Comparison of ENCODE assay signal across 8 cellular contexts in the genomic region with DNA sequence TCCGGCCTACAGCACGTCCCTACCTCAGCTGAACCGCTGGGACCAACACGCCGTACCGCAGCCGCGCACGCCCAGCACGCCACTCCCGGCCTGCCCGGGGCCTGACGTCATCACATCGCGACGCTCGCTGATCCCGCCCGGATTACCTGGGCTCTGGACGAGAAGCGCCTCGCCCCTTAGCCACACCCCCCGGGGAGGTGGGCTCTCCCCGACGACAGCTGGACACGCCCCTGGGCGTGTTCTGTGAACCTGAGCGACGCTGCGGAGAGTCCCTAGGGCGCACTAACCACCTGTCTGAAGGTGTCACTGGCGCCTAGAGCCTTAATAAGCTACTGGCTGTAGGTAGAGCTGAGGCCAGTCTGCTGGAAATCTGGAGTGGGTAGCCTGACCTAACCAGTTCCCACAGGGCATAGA. TPM values are rescaled to one million over a fixed set of nuclear protein-coding genes. Genes with fewer than 3 reads are reported as not detected.
DNase-seq lines count a peak whose midpoint lies in the region; ATAC-seq and TF ChIP-seq lines count a peak whose summit lies in the region.
"Not testable (repeated sequence)": the region's sequence is repeated elsewhere in the genome, so short reads cannot be mapped to it uniquely, and the experiment has no call there.

A gene (minus strand): TSS at position 87 of the 414 bp plus-strand sequence. CDS start 87 bp downstream, outside the sequence.

- H3K9ac ChIP-seq in parathyroid adenoma = not testable (repeated sequence)

- peak within 1 kb of the TSS; percentile 49 for H3K4me3 ChIP-seq in BJ (ENCODE audit: low read depth, low read length)
- not testable (repeated sequence) for H3K4me3 ChIP-seq in hepatocyte; parathyroid adenoma (ENCODE audit: low read depth, low read length)

- peak within 1 kb of the TSS; percentile 85 for H3K27ac ChIP-seq in hepatocyte
- H3K27ac ChIP-seq in parathyroid adenoma = not testable (repeated sequence)

- not testable (repeated sequence) for H3K27me3 Mint-ChIP-seq in activated CD8-positive, alpha-beta memory T cell treated with anti-CD3 and anti-CD28 coated beads, Interleukin-2, amount 10 ng/mL, durations not matched to agents 7 days and 5 days

- not testable (repeated sequence) for H3K9me3 ChIP-seq in hepatocyte (ENCODE audit: low read depth); parathyroid adenoma (ENCODE audit: control insufficient read depth, low read length)

- no CpG with 5 or more reads among the region's 32 CpGs for WGBS in hepatocyte (ENCODE audit: low lambda C conversion rate, missing lambda C conversion rate)

- not testable (repeated sequence) for H3K9me3 Mint-ChIP-seq in activated CD8-positive, alpha-beta memory T cell treated with anti-CD3 and anti-CD28 coated beads, Interleukin-2, amount 10 ng/mL, durations not matched to agents 7 days and 5 days (ENCODE audit: low read depth)

- TF ChIP-seq CTCF in BJ (IDR thresholded peaks at IDR 0.05; ENCODE audit: insufficient read depth, low read depth, low read length); hepatocyte (IDR thresholded peaks at IDR 0.05; ENCODE audit: poor library complexity); parathyroid adenoma (IDR thresholded peaks at IDR 0.05): not testable (repeated sequence)

- not testable (repeated sequence) for H3K36me3 Mint-ChIP-seq in activated CD8-positive, alpha-beta memory T cell treated with anti-CD3 and anti-CD28 coated beads, Interleukin-2, amount 10 ng/mL, durations not matched to agents 7 days and 5 days

- DNase-seq in BJ (ENCODE audit: low read depth) = peak; percentile 1
- peak; percentile 14 for DNase-seq in KG1 (lab: John Stamatoyannopoulos, UW)
- peak; percentile 59 for DNase-seq in RKO (ENCODE audit: low spot score)
- DNase-seq in activated CD8-positive, alpha-beta memory T cell treated with anti-CD3 and anti-CD28 coated beads, Interleukin-2, amount 10 ng/mL, durations not matched to agents 7 days and 5 days = peak; percentile 89
- peak; percentile 89 for DNase-seq in central memory CD4-positive, alpha-beta T cell
- not testable (repeated sequence) for DNase-seq in hepatocyte (ENCODE audit: low spot score)
- DNase-seq in stimulated activated CD8-positive, alpha-beta memory T cell treated with anti-CD3 and anti-CD28 coated beads, Interleukin-4, amount 100 ng/mL, for 24 hours (ENCODE audit: low read depth) = peak; percentile 62

- not testable (repeated sequence) for H3K4me1 ChIP-seq in hepatocyte (ENCODE audit: insufficient read depth); parathyroid adenoma

- H2AFZ ChIP-seq in hepatocyte, parathyroid adenoma: not testable (repeated sequence)

- not testable (repeated sequence) for H3K36me3 ChIP-seq in BJ (ENCODE audit: control insufficient read depth, insufficient read depth, low read length); hepatocyte (replicated peaks; ENCODE audit: insufficient read depth, low read depth); parathyroid adenoma (ENCODE audit: control insufficient read depth, insufficient read depth, low read length)

- POLR2A ChIA-PET in BJ (lab: Charles Lee) = not testable (repeated sequence)

- H3K9me2 ChIP-seq in hepatocyte (replicated peaks; ENCODE audit: insufficient read depth) = not testable (repeated sequence)

- not testable (repeated sequence) for H4K20me1 ChIP-seq in hepatocyte (ENCODE audit: insufficient read depth, poor library complexity, severe bottlenecking)

- CTCF ChIA-PET in BJ (lab: Yijun Ruan, JAX); activated CD8-positive, alpha-beta memory T cell treated with anti-CD3 and anti-CD28 coated beads, Interleukin-2, amount 10 ng/mL, durations not matched to agents 7 days and 5 days (lab: Charles Lee): not testable (repeated sequence)

- peak within 1 kb of the TSS; percentile 82 for H3K27ac Mint-ChIP-seq in activated CD8-positive, alpha-beta memory T cell treated with anti-CD3 and anti-CD28 coated beads, Interleukin-2, amount 10 ng/mL, durations not matched to agents 7 days and 5 days

- H3K4me2 ChIP-seq in hepatocyte (peak within 1 kb of the TSS; percentile 70), parathyroid adenoma (ENCODE audit: low read length) (peak within 1 kb of the TSS; percentile 21)

- not testable (repeated sequence) for H3K4me1 Mint-ChIP-seq in activated CD8-positive, alpha-beta memory T cell treated with anti-CD3 and anti-CD28 coated beads, Interleukin-2, amount 10 ng/mL, durations not matched to agents 7 days and 5 days

- H3K4me3 Mint-ChIP-seq in activated CD8-positive, alpha-beta memory T cell treated with anti-CD3 and anti-CD28 coated beads, Interleukin-2, amount 10 ng/mL, durations not matched to agents 7 days and 5 days = peak within 1 kb of the TSS; percentile 80

- H3K79me2 ChIP-seq in hepatocyte, parathyroid adenoma: not testable (repeated sequence)

- ATAC-seq in activated CD8-positive, alpha-beta memory T cell treated with anti-CD3 and anti-CD28 coated beads, Interleukin-2, amount 10 ng/mL, durations not matched to agents 7 days and 5 days = not testable (repeated sequence)

- H3K27me3 ChIP-seq in BJ (ENCODE audit: control insufficient read depth, insufficient read depth, low read length); hepatocyte; parathyroid adenoma (ENCODE audit: control insufficient read depth, insufficient read depth, low read length): not testable (repeated sequence)

RNA-seq across cellular contexts. Expression of the gene that starts here (rescaled TPM):
- polyA plus RNA-seq in BJ (2011; rRNA removed) (7.0 and 19.7 TPM in 2 replicates), hepatocyte (35.1 and 36.0 TPM in 2 replicates)
- polyA minus RNA-seq in BJ (2011; rRNA and poly(A)+ RNA removed) = 7.6 and 14.6 TPM in 2 replicates
- total RNA-seq in activated CD8-positive, alpha-beta memory T cell treated with anti-CD3 and anti-CD28 coated beads, Interleukin-2, amount 10 ng/mL, durations not matched to agents 7 days and 5 days = 10 to 100 TPM; 40.0 to 56.4 TPM
- total RNA-seq in hepatocyte = 39.4 and 41.6 TPM in 2 replicates
